In the genomic region with DNA sequence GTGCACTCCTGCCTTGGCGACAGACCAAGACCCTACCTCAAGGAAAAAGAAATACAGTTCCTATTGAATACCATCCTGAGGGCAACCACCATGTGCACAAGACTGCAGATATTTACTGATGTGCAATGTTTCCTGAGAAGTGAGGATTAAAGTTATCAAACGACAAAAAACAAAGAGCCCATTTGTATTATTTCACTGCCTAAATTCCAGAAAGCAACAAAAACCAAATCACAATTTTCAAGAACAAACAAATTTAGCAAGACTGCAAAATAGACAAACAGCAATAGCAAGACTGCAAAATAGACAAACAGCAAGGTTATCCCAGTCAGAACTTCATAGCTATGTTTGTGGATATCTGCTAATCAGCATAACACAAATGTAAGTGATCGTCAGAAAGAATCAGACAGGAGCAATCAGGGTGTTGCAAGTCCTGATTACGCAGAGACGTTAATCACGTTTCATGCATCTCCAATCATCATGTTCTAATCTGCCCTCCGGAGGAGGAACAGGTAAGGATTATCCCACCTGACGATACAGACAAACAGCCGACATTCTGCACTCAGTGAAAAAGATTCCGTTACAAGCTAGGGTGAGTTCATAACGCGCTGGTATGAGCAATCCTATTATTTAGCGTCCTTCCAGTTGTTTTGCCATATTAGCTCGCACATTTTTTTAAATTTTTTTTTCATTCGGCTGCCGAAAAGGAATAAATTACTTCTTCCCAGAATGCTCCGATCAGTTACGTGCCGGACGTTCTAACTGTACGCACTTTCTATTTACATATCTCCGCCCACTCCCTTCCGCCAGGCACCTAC, we compare ENCODE assay signal across 8 cellular contexts. TPM values are rescaled to one million over a fixed set of nuclear protein-coding genes. Genes with fewer than 3 reads are reported as not detected.
DNase-seq lines count a peak whose midpoint lies in the region; ATAC-seq, FAIRE-seq and TF ChIP-seq lines count a peak whose summit lies in the region.

No MANE protein-coding gene starts in this region.

- no peaks in the 10 kb centered on the region for H3K9me2 ChIP-seq in HCT116 (ENCODE audit: insufficient read depth)

- POLR2A ChIA-PET in HCT116 (lab: Charles Lee) = interaction anchor here (0.6 to 4.0 kb wide), 51 partner anchors 9 to 844 kb away, joined by 3 to 95 read pairs (median 5); a partner anchor contains a TSS

- DNase-seq in GM04504 (ENCODE audit: low read depth) = peak; percentile 93
- peak; percentile 99 for DNase-seq in HCT116 (ENCODE audit: low read depth, low spot score)
- DNase-seq in MG63 = peak; percentile 82
- DNase-seq in RWPE2 (ENCODE audit: low spot score) = peak; percentile 80
- peak; percentile 90 for DNase-seq in activated naive CD4-positive, alpha-beta T cell treated with anti-CD3 and anti-CD28 coated beads for 36 hours
- DNase-seq in foreskin keratinocyte = peak; percentile 98 to 99
- peak; percentile 62 for DNase-seq in urothelium cell line (ENCODE audit: low spot score)

- CTCF ChIA-PET in HCT116 (lab: Charles Lee) = interaction anchor here (1.0 to 1.2 kb wide), 3 partner anchors 15 to 55 kb away, joined by 3 to 5 read pairs (median 4); a partner anchor contains a TSS
- CTCF ChIA-PET in activated naive CD4-positive, alpha-beta T cell treated with anti-CD3 and anti-CD28 coated beads for 36 hours (lab: Charles Lee) = interaction anchor here (0.7 to 1.2 kb wide), 3 partner anchors 9 to 487 kb away, joined by 3 to 4 read pairs (median 3); no protein-coding TSS in a partner anchor

- H3K27me3 ChIP-seq in HCT116 (ENCODE audit: insufficient read depth, low read length) (no peaks in the 10 kb centered on the region), MG63 (no peaks in the 10 kb centered on the region), RWPE2 (ENCODE audit: insufficient read depth, poor library complexity, severe bottlenecking) (no peaks in the 10 kb centered on the region), foreskin keratinocyte (no peaks in the 10 kb centered on the region), neuron (ENCODE audit: insufficient read depth, low read length) (no peaks in the 10 kb centered on the region)

- peaks cover 6% of the 10 kb centered on the region; the same call in 1 of the 2 replicates for H3K79me2 ChIP-seq in HCT116 (ENCODE audit: insufficient read depth, low read length)

- TF ChIP-seq RAD21 in HCT116 (IDR thresholded peaks at IDR 0.05; ENCODE audit: low read depth) = no peak; the same call in 1 of the 2 replicates

- H3K4me3 Mint-ChIP-seq in activated naive CD4-positive, alpha-beta T cell treated with anti-CD3 and anti-CD28 coated beads for 36 hours = peak overlapping the region; percentile 69

- H3K4me1 Mint-ChIP-seq in activated naive CD4-positive, alpha-beta T cell treated with anti-CD3 and anti-CD28 coated beads for 36 hours (ENCODE audit: low read depth) = peaks cover 40% of the 10 kb centered on the region

- TF ChIP-seq POLR2A in HCT116 (IDR thresholded peaks at IDR 0.05; ENCODE audit: borderline replicate concordance, extremely low read depth, insufficient read depth, insufficient read length) = peak; percentile 100

- H3K9ac ChIP-seq in HCT116 (ENCODE audit: low read length) = peak overlapping the region; percentile 93

- no peaks in the 10 kb centered on the region for H3K9me3 Mint-ChIP-seq in activated naive CD4-positive, alpha-beta T cell treated with anti-CD3 and anti-CD28 coated beads for 36 hours

- intact Hi-C loops in HCT116 (cut with micrococcal nuclease) = no loop called here
- intact Hi-C loops in activated naive CD4-positive, alpha-beta T cell treated with anti-CD3 and anti-CD28 coated beads for 36 hours (cut with micrococcal nuclease) = loop anchor here (1.0 to 5.0 kb wide), 6 partner anchors 9 to 101 kb away; no protein-coding TSS in a partner anchor

- no peaks in the 10 kb centered on the region for H4K20me1 ChIP-seq in HCT116 (ENCODE audit: insufficient read depth)

- no peak for FAIRE-seq in urothelium cell line (lab: Jason Lieb, UNC)

- H3K4me2 ChIP-seq in HCT116 (ENCODE audit: low read length) = peak overlapping the region; percentile 99

- H3K27ac Mint-ChIP-seq in activated naive CD4-positive, alpha-beta T cell treated with anti-CD3 and anti-CD28 coated beads for 36 hours = peak overlapping the region; percentile 100

- H3K36me3 Mint-ChIP-seq in activated naive CD4-positive, alpha-beta T cell treated with anti-CD3 and anti-CD28 coated beads for 36 hours (ENCODE audit: low read depth) = peaks cover 4% of the 10 kb centered on the region

- peaks cover 4% of the 10 kb centered on the region for H3K27me3 Mint-ChIP-seq in activated naive CD4-positive, alpha-beta T cell treated with anti-CD3 and anti-CD28 coated beads for 36 hours (ENCODE audit: low read depth)

- no peak overlapping the region for H2AFZ ChIP-seq in HCT116 (ENCODE audit: low read depth, low read length, poor library complexity, severe bottlenecking)
- peak overlapping the region; percentile 72 for H2AFZ ChIP-seq in neuron (ENCODE audit: low read depth, low read length)

- H3K27ac ChIP-seq in HCT116 (ENCODE audit: low read depth, low read length) (peak overlapping the region; percentile 69), RWPE2 (ENCODE audit: poor library complexity, severe bottlenecking) (peak overlapping the region; percentile 82), foreskin keratinocyte (peak overlapping the region; percentile 99)

- BruUV-seq in HCT116 (replicated peaks; lab: Mats Ljungman, UMichigan) = TSS peak; percentile 99

- RAD21 ChIA-PET in HCT116 (lab: Charles Lee; ENCODE audit: low non-redundant PET in 1 of 2, low total read pairs in 2 of 2, uncharacterized antibody in 2 of 2, unreplicated experiment in 2 of 2) = interaction anchor here in 1 of 2 experiments (0.7 kb wide), 1 partner anchor 16 kb away, joined by 3 read pairs; no protein-coding TSS in a partner anchor

- peak; percentile 78 for ATAC-seq in HCT116
- peak; percentile 76 for ATAC-seq in RWPE2 (ENCODE audit: low read depth)
- peak; percentile 77 for ATAC-seq in foreskin keratinocyte

- H3K36me3 ChIP-seq in HCT116 (ENCODE audit: control insufficient read depth in 1 of 2, insufficient read depth in 2 of 2, low read length in 2 of 2) (no peaks in the 10 kb centered on the region), MG63 (no peaks in the 10 kb centered on the region), RWPE2 (ENCODE audit: low read depth) (no peaks in the 10 kb centered on the region), neuron (ENCODE audit: insufficient read depth, low read length) (no peaks in the 10 kb centered on the region)

- H3K9me3 ChIP-seq in HCT116 (ENCODE audit: control insufficient read depth in 1 of 2, insufficient read depth in 1 of 2, low read depth in 1 of 2, low read length in 2 of 2) (no peaks in the 10 kb centered on the region), MG63 (no peaks in the 10 kb centered on the region), RWPE2 (ENCODE audit: severe bottlenecking) (no peaks in the 10 kb centered on the region), neuron (ENCODE audit: low read length) (no peaks in the 10 kb centered on the region)

- no peak for TF ChIP-seq CTCF in HCT116 (IDR thresholded peaks at IDR 0.05 in 2 of 3, conservative IDR thresholded peaks at IDR 0.05 in 1 of 3; ENCODE audit: borderline replicate concordance in 1 of 3, insufficient read depth in 1 of 3, low read depth in 2 of 3, low read length in 2 of 3)
- no peak for TF ChIP-seq CTCF in RWPE2 (IDR thresholded peaks at IDR 0.05; ENCODE audit: poor library complexity, severe bottlenecking)
- peak; percentile 21 for TF ChIP-seq CTCF in foreskin keratinocyte (conservative IDR thresholded peaks at IDR 0.05)

- H3K4me3 ChIP-seq in HCT116 (replicated peaks in 1 of 2; ENCODE audit: low read depth in 1 of 2, low read length in 2 of 2) (peak overlapping the region; percentile 43 to 57), MG63 (peak overlapping the region; percentile 60), RWPE2 (ENCODE audit: severe bottlenecking) (peak overlapping the region; percentile 41), neuron (ENCODE audit: low read length) (peak overlapping the region; percentile 60)

- H3K4me1 ChIP-seq in HCT116 (ENCODE audit: control insufficient read depth in 1 of 2, insufficient read depth in 2 of 2, low read length in 2 of 2) = peaks cover 22 to 46% of the 10 kb centered on the region in 2 experiments
- peaks cover 8% of the 10 kb centered on the region for H3K4me1 ChIP-seq in RWPE2 (ENCODE audit: insufficient read depth, poor library complexity, severe bottlenecking)
- no peaks in the 10 kb centered on the region for H3K4me1 ChIP-seq in foreskin keratinocyte
- H3K4me1 ChIP-seq in neuron (ENCODE audit: insufficient read depth, low read length) = peaks cover 23% of the 10 kb centered on the region

RNA-seq across cellular contexts. Expression of a gene that starts 2.9 kb away (rescaled TPM):
- total RNA-seq in HCT116 (2021; ENCODE audit: unreplicated experiment) (30.1 TPM), foreskin keratinocyte (23.0 and 24.9 TPM in 2 replicates)
- 30.8 and 40.9 TPM in 2 replicates for polyA plus RNA-seq in HCT116 (2012)
- total RNA-seq in MG63 (2014; rRNA removed; shearing (Covaris generic); ENCODE audit: low replicate concordance) = 17.6 and 25.6 TPM in 2 replicates
- total RNA-seq in activated naive CD4-positive, alpha-beta T cell treated with anti-CD3 and anti-CD28 coated beads for 36 hours = 10 to 100 TPM; 27.6 to 31.5 TPM
- polyA plus RNA-seq in foreskin keratinocyte = 24.1 and 25.4 TPM in 2 replicates

RNA-seq across cellular contexts. Expression of a gene that starts 10.5 kb away (rescaled TPM):
- total RNA-seq in HCT116 (2021; ENCODE audit: unreplicated experiment) = 35.9 TPM
- polyA plus RNA-seq in HCT116 (2012) = 44.1 and 53.0 TPM in 2 replicates
- total RNA-seq in MG63 (2014; rRNA removed; shearing (Covaris generic); ENCODE audit: low replicate concordance) = 0.59 and 3.2 TPM in 2 replicates
- total RNA-seq in activated naive CD4-positive, alpha-beta T cell treated with anti-CD3 and anti-CD28 coated beads for 36 hours = 10 to 100 TPM; 33.3 to 35.8 TPM
- 5.5 and 6.9 TPM in 2 replicates for total RNA-seq in foreskin keratinocyte
- polyA plus RNA-seq in foreskin keratinocyte = 15.2 and 17.7 TPM in 2 replicates

RNA-seq across cellular contexts. Expression of a gene that starts 16.7 kb away (rescaled TPM):
- 6.4 TPM for total RNA-seq in HCT116 (2021; ENCODE audit: unreplicated experiment)
- polyA plus RNA-seq in HCT116 (2012) = 4.7 and 5.4 TPM in 2 replicates
- 8.6 and 17.3 TPM in 2 replicates for total RNA-seq in MG63 (2014; rRNA removed; shearing (Covaris generic); ENCODE audit: low replicate concordance)
- 1 to 10 TPM; 4.0 to 4.3 TPM for total RNA-seq in activated naive CD4-positive, alpha-beta T cell treated with anti-CD3 and anti-CD28 coated beads for 36 hours
- total RNA-seq in foreskin keratinocyte = 8.0 and 8.5 TPM in 2 replicates
- 8.6 and 9.8 TPM in 2 replicates for polyA plus RNA-seq in foreskin keratinocyte

RNA-seq across cellular contexts. Expression of a gene that starts 21.1 kb away (rescaled TPM):
- total RNA-seq in HCT116 (2021; ENCODE audit: unreplicated experiment) (87.6 TPM), foreskin keratinocyte (25.8 and 28.2 TPM in 2 replicates)
- 102 and 166 TPM in 2 replicates for polyA plus RNA-seq in HCT116 (2012)
- 1.3 and 7.9 TPM in 2 replicates for total RNA-seq in MG63 (2014; rRNA removed; shearing (Covaris generic); ENCODE audit: low replicate concordance)
- 10 to 100 TPM; 62.2 to 73.3 TPM for total RNA-seq in activated naive CD4-positive, alpha-beta T cell treated with anti-CD3 and anti-CD28 coated beads for 36 hours
- 15.2 and 19.9 TPM in 2 replicates for polyA plus RNA-seq in foreskin keratinocyte

RNA-seq across cellular contexts. Expression of a gene that starts 37.1 kb away (rescaled TPM):
- 141 TPM for total RNA-seq in HCT116 (2021; ENCODE audit: unreplicated experiment)
- 216 and 232 TPM in 2 replicates for polyA plus RNA-seq in HCT116 (2012)
- total RNA-seq in MG63 (2014; rRNA removed; shearing (Covaris generic); ENCODE audit: low replicate concordance) = 89.2 and 119 TPM in 2 replicates
- total RNA-seq in activated naive CD4-positive, alpha-beta T cell treated with anti-CD3 and anti-CD28 coated beads for 36 hours = 100 to 1,000 TPM; 243 TPM
- 78.7 and 102 TPM in 2 replicates for total RNA-seq in foreskin keratinocyte
- polyA plus RNA-seq in foreskin keratinocyte = 96.4 and 131 TPM in 2 replicates

Comparison
In these comparisons a context has a peak if more than half of its experiments do, and no peak if none do; other contexts are left out.
1. Peak in every context shown above with its lines: DNase-seq, ATAC-seq, H3K4me3 ChIP-seq and H3K27ac ChIP-seq.